In the genomic region with DNA sequence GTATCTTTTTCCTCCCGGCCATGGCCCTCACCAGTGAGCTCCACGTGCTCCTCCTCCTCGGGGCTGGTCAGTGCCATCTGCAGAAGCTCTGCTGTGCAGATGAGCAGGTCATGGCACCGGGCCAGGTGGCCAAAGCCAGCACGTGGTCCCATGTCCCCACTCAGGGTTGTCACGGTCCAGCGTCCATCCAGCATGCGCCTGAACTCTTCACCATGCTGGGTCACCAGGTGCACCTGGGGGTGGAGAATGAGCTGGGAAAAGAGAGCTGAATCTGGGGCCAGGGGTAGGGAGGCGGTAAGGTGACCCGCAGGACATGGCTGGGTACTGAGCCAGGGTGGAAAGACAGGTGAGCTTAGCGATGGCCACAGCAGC, we compare ENCODE assay signal across 12 cellular contexts. TPM values are rescaled to one million over a fixed set of nuclear protein-coding genes. Genes with fewer than 3 reads are reported as not detected.
DNase-seq lines count a peak whose midpoint lies in the region; ATAC-seq and TF ChIP-seq lines count a peak whose summit lies in the region.
"Had no signal": no experiment of that assay in that cellular context is flagged by ENCODE, and none has a peak within 500 bp of the region (broad histone marks: within the 10 kb centered on the region; RNA-seq: fewer than 3 reads in every experiment).

No MANE protein-coding gene starts in this region.

- TF ChIP-seq CTCF in mammary epithelial cell (conservative IDR thresholded peaks at IDR 0.05 in 1 of 2, IDR thresholded peaks at IDR 0.05 in 1 of 2; ENCODE audit: extremely low read depth in 1 of 2, insufficient read depth in 1 of 2, low read depth in 1 of 2, low read length in 2 of 2) (no peak), chondrocyte (IDR thresholded peaks at IDR 0.05) (no peak)

- peaks cover 18% of the 10 kb centered on the region for H3K36me3 Mint-ChIP-seq in stimulated activated naive CD8-positive, alpha-beta T cell treated with anti-CD3 and anti-CD28 coated beads, Interleukin-15, Interleukin-2, amounts not matched to agents 100 ng/mL and 50 ng/mL, for 24 hours (ENCODE audit: low read depth)
- peaks cover 9% of the 10 kb centered on the region for H3K36me3 Mint-ChIP-seq in chondrocyte (ENCODE audit: low read depth)
- H3K36me3 Mint-ChIP-seq: brain had no signal

- H4K91ac ChIP-seq in neuronal stem cell (ENCODE audit: low read depth, low read length, poor library complexity) = no peak overlapping the region

- no peaks in the 10 kb centered on the region for H4K20me1 ChIP-seq in mammary epithelial cell (ENCODE audit: insufficient read depth, low read length)

- peak overlapping the region; percentile 70 for H2AFZ ChIP-seq in mammary epithelial cell (ENCODE audit: low read depth, low read length)
- no peak overlapping the region for H2AFZ ChIP-seq in neuronal stem cell (ENCODE audit: low read length)
- H2AFZ ChIP-seq: GM23338 had no signal

- H2BK12ac ChIP-seq in neuronal stem cell (ENCODE audit: low read length) = no peak overlapping the region

- WGBS in mammary epithelial cell (ENCODE audit: low coverage, missing lambda C conversion rate) = 74% methylated on average over 11 of the region's 11 CpGs
- WGBS in neuronal stem cell (ENCODE audit: extremely low coverage in 2 of 2, insufficient read length in 2 of 2, insufficient replicate concordance in 1 of 2), 2 donors = no CpG with 5 or more reads among the region's 11 CpGs

- dilution Hi-C loops in mammary epithelial cell (cut with HindIII; ENCODE audit: low sequenced_read_pairs) = loop anchor here (10.0 kb wide), 3 partner anchors 64 to 146 kb away; a partner anchor contains a TSS

- peak overlapping the region; percentile 53 for H3K4ac ChIP-seq in neuronal stem cell (ENCODE audit: low read length)

- no peak overlapping the region for H4K8ac ChIP-seq in neuronal stem cell (ENCODE audit: low read depth, low read length)

- intact Hi-C loops in mammary epithelial cell (cut with micrococcal nuclease) = loop anchor here (5.0 to 10.0 kb wide), 3 partner anchors 64 to 374 kb away; no protein-coding TSS in a partner anchor

- peaks cover 16% of the 10 kb centered on the region for H3K4me1 ChIP-seq in mammary epithelial cell (ENCODE audit: insufficient read depth, low read length)
- peaks cover 4 to 5% of the 10 kb centered on the region in 2 donors for H3K4me1 ChIP-seq in neuronal stem cell (ENCODE audit: control insufficient read depth in 2 of 2, insufficient read depth in 1 of 2, low read depth in 1 of 2, low read length in 2 of 2)

- peaks cover 4% of the 10 kb centered on the region for H3K36me3 ChIP-seq in mammary epithelial cell (ENCODE audit: insufficient read depth, low read length)
- peaks cover 11 to 32% of the 10 kb centered on the region in 2 donors for H3K36me3 ChIP-seq in neuronal stem cell (replicated peaks in 1 of 2; ENCODE audit: control insufficient read depth in 2 of 2, insufficient read depth in 2 of 2, low read length in 2 of 2)

- no peaks in the 10 kb centered on the region for H3K9me3 Mint-ChIP-seq in stimulated activated naive CD8-positive, alpha-beta T cell treated with anti-CD3 and anti-CD28 coated beads, Interleukin-15, Interleukin-2, amounts not matched to agents 100 ng/mL and 50 ng/mL, for 24 hours
- H3K9me3 Mint-ChIP-seq in chondrocyte (ENCODE audit: low read depth) = no peaks in the 10 kb centered on the region
- H3K9me3 Mint-ChIP-seq: brain, GM23338 had no signal

- ATAC-seq in stimulated activated naive CD8-positive, alpha-beta T cell treated with anti-CD3 and anti-CD28 coated beads, Interleukin-15, Interleukin-2, amounts not matched to agents 100 U/mL and 50 U/mL, for 24 hours = no peak

- CTCF ChIA-PET in mammary epithelial cell (lab: Charles Lee; ENCODE audit: low non-redundant PET) = interaction anchor here (1.4 kb wide), 1 partner anchor 91 kb away, joined by 3 read pairs; a partner anchor contains a TSS

- H3K27ac Mint-ChIP-seq in stimulated activated naive CD8-positive, alpha-beta T cell treated with anti-CD3 and anti-CD28 coated beads, Interleukin-15, Interleukin-2, amounts not matched to agents 100 ng/mL and 50 ng/mL, for 24 hours = no peak overlapping the region
- no peak overlapping the region for H3K27ac Mint-ChIP-seq in chondrocyte (ENCODE audit: unreplicated experiment)

- in situ Hi-C loops in mammary epithelial cell (cut with MboI; ENCODE audit: low sequenced_read_pairs in 2 of 2) = loop anchor here (5.0 to 25.0 kb wide), 5 partner anchors 84 to 414 kb away; a partner anchor contains a TSS

- no peak for DNase-seq in stimulated activated naive CD8-positive, alpha-beta T cell treated with anti-CD3 and anti-CD28 coated beads, Interleukin-15, Interleukin-2, amounts not matched to agents 100 U/mL and 50 U/mL, for 24 hours
- DNase-seq in mammary epithelial cell (no peak), neuronal stem cell (ENCODE audit: low spot score) (no peak), NOMO-1 (lab: John Stamatoyannopoulos, UW; ENCODE audit: unreplicated experiment in 2 of 2) (no peak), medulla oblongata (ENCODE audit: extremely low spot score) (no peak), chondrocyte (ENCODE audit: low spot score) (no peak), NCI-H82 (lab: John Stamatoyannopoulos, UW) (no peak)
- DNase-seq: NCI-H1694 had no signal

- peak overlapping the region; percentile 86 for H3K4me3 Mint-ChIP-seq in stimulated activated naive CD8-positive, alpha-beta T cell treated with anti-CD3 and anti-CD28 coated beads, Interleukin-15, Interleukin-2, amounts not matched to agents 100 ng/mL and 50 ng/mL, for 24 hours
- no peak overlapping the region for H3K4me3 Mint-ChIP-seq in chondrocyte (ENCODE audit: unreplicated experiment)
- H3K4me3 Mint-ChIP-seq: GM23338 had no signal

- BruUV-seq in mammary epithelial cell (replicated peaks; lab: Mats Ljungman, UMichigan) = no TSS peak

- no peak overlapping the region for H3K27ac ChIP-seq in mammary epithelial cell (ENCODE audit: insufficient read depth, low read depth, low read length)
- H3K27ac ChIP-seq in neuronal stem cell (replicated peaks; ENCODE audit: low read length) = no peak overlapping the region

- peak overlapping the region; percentile 28 for H3K18ac ChIP-seq in neuronal stem cell (ENCODE audit: low read length)

- H3K9ac ChIP-seq in mammary epithelial cell (ENCODE audit: insufficient read depth, low read length) (no peak overlapping the region), neuronal stem cell (ENCODE audit: low read depth, low read length, poor library complexity) (no peak overlapping the region)

- peaks cover 2% of the 10 kb centered on the region for H3K79me1 ChIP-seq in neuronal stem cell (ENCODE audit: low read depth, low read length)

- peak overlapping the region; percentile 39 for H2BK5ac ChIP-seq in neuronal stem cell (ENCODE audit: low read length)

- H3K4me1 Mint-ChIP-seq in stimulated activated naive CD8-positive, alpha-beta T cell treated with anti-CD3 and anti-CD28 coated beads, Interleukin-15, Interleukin-2, amounts not matched to agents 100 ng/mL and 50 ng/mL, for 24 hours (ENCODE audit: low read depth) = peaks cover 46% of the 10 kb centered on the region
- H3K4me1 Mint-ChIP-seq in chondrocyte (ENCODE audit: low read depth) = peaks cover 10% of the 10 kb centered on the region

- H3K9me3 ChIP-seq in mammary epithelial cell (replicated peaks; ENCODE audit: insufficient read depth, low read length) (no peaks in the 10 kb centered on the region), neuronal stem cell (replicated peaks in 1 of 2; ENCODE audit: control insufficient read depth in 2 of 2, insufficient read depth in 1 of 2, low read depth in 1 of 2, low read length in 2 of 2) (no peaks in the 10 kb centered on the region)

- peak overlapping the region in 1 of 3 experiments; percentile 49 for H3K4me3 ChIP-seq in mammary epithelial cell (replicated peaks in 1 of 3; ENCODE audit: insufficient read depth in 1 of 3, low read depth in 2 of 3, low read length in 3 of 3)
- no peak overlapping the region for H3K4me3 ChIP-seq in neuronal stem cell (ENCODE audit: low read length in 2 of 2)
- H3K4me3 ChIP-seq: GM23338 had no signal

- peak overlapping the region; percentile 49 for H2BK15ac ChIP-seq in neuronal stem cell (ENCODE audit: low read length)

- H3K27me3 ChIP-seq in mammary epithelial cell (ENCODE audit: insufficient read depth, low read length) (no peaks in the 10 kb centered on the region), neuronal stem cell (ENCODE audit: control insufficient read depth in 3 of 3, insufficient read depth in 3 of 3, low read depth in 1 of 3, low read length in 3 of 3) (peaks cover 0 to 17% (median 3%) of the 10 kb centered on the region in 3 experiments)

- H3K23ac ChIP-seq in neuronal stem cell (ENCODE audit: low read depth, low read length, poor library complexity) = peak overlapping the region; percentile 73

- H3K27me3 Mint-ChIP-seq in stimulated activated naive CD8-positive, alpha-beta T cell treated with anti-CD3 and anti-CD28 coated beads, Interleukin-15, Interleukin-2, amounts not matched to agents 100 ng/mL and 50 ng/mL, for 24 hours = no peaks in the 10 kb centered on the region
- H3K27me3 Mint-ChIP-seq in chondrocyte (ENCODE audit: low read depth) = no peaks in the 10 kb centered on the region

- H3K4me2 ChIP-seq in mammary epithelial cell (ENCODE audit: insufficient read depth, low read depth, low read length) = peak overlapping the region; percentile 88
- no peak overlapping the region for H3K4me2 ChIP-seq in neuronal stem cell (ENCODE audit: insufficient read depth, low read length, poor library complexity, severe bottlenecking)
- H3K4me2 ChIP-seq: GM23338 had no signal

- H2BK120ac ChIP-seq in neuronal stem cell (ENCODE audit: low read depth, low read length) = no peak overlapping the region

- H3K79me2 ChIP-seq in mammary epithelial cell (ENCODE audit: insufficient read depth, low read length) = no peaks in the 10 kb centered on the region

- no peak overlapping the region for H3K14ac ChIP-seq in neuronal stem cell (ENCODE audit: low read length)

- H2AK5ac ChIP-seq in neuronal stem cell (ENCODE audit: low read depth, low read length) = peak overlapping the region; percentile 84

RNA-seq across cellular contexts. Expression of a gene that starts 1.3 kb away (rescaled TPM):
- total RNA-seq in mammary epithelial cell (10 to 100 TPM; 11.7 to 12.2 TPM), chondrocyte (0.53 to 0.64 TPM (median 0.55 TPM) in 3 replicates)
- polyA plus RNA-seq in mammary epithelial cell = 4.8 TPM
- 11.0 TPM for polyA minus RNA-seq in mammary epithelial cell
- polyA plus RNA-seq in neuronal stem cell (2013, experiment 1 of 2) = 0.21 TPM
- 0.14 TPM for polyA plus RNA-seq in neuronal stem cell (2013, experiment 2 of 2)

RNA-seq across cellular contexts. Expression of a gene that starts 9.9 kb away (rescaled TPM):
- total RNA-seq in mammary epithelial cell (10 to 100 TPM; 12.7 to 30.4 TPM), chondrocyte (21.7 to 38.0 TPM (median 22.3 TPM) in 3 replicates)
- polyA plus RNA-seq in mammary epithelial cell = 24.6 TPM
- 22.1 TPM for polyA minus RNA-seq in mammary epithelial cell
- polyA plus RNA-seq in neuronal stem cell (2013, experiment 1 of 2) = 28.4 TPM
- 27.4 TPM for polyA plus RNA-seq in neuronal stem cell (2013, experiment 2 of 2)

RNA-seq across cellular contexts. Expression of a gene that starts 11.4 kb away (rescaled TPM):
- not detected for total RNA-seq in mammary epithelial cell
- polyA plus RNA-seq in mammary epithelial cell = not detected
- polyA minus RNA-seq in mammary epithelial cell = not detected
- 0.15 TPM for polyA plus RNA-seq in neuronal stem cell (2013, experiment 1 of 2)
- polyA plus RNA-seq in neuronal stem cell (2013, experiment 2 of 2) = 0.08 TPM
- not detected in 3 replicates for total RNA-seq in chondrocyte
- total RNA-seq: mesenteric fat pad had no signal

RNA-seq across cellular contexts. Expression of a gene that starts 13.0 kb away (rescaled TPM):
- under 1 TPM; 0.17 to 0.28 TPM for total RNA-seq in mammary epithelial cell
- polyA plus RNA-seq in mammary epithelial cell = 0.10 TPM
- polyA minus RNA-seq in mammary epithelial cell = 0.31 TPM
- polyA plus RNA-seq in neuronal stem cell (2013, experiment 1 of 2) = 4.2 TPM
- 4.2 TPM for polyA plus RNA-seq in neuronal stem cell (2013, experiment 2 of 2)
- 0.07 to 0.18 TPM in 2 of 3 replicates, not detected in the other for total RNA-seq in chondrocyte
- total RNA-seq: mesenteric fat pad had no signal

RNA-seq across cellular contexts. Expression of a gene that starts 43.5 kb away (rescaled TPM):
- total RNA-seq in mammary epithelial cell (100 to 1,000 TPM in 1 of 2 donors, 10 to 100 TPM in 1; 98.4 to 135 TPM), chondrocyte (107 to 118 TPM (median 116 TPM) in 3 replicates)
- polyA plus RNA-seq in mammary epithelial cell = 176 TPM
- polyA minus RNA-seq in mammary epithelial cell = 114 TPM
- polyA plus RNA-seq in neuronal stem cell (2013, experiment 1 of 2) = 73.5 TPM
- polyA plus RNA-seq in neuronal stem cell (2013, experiment 2 of 2) = 73.6 TPM
